ENCODE assay signal across 8 cellular contexts in the genomic region with DNA sequence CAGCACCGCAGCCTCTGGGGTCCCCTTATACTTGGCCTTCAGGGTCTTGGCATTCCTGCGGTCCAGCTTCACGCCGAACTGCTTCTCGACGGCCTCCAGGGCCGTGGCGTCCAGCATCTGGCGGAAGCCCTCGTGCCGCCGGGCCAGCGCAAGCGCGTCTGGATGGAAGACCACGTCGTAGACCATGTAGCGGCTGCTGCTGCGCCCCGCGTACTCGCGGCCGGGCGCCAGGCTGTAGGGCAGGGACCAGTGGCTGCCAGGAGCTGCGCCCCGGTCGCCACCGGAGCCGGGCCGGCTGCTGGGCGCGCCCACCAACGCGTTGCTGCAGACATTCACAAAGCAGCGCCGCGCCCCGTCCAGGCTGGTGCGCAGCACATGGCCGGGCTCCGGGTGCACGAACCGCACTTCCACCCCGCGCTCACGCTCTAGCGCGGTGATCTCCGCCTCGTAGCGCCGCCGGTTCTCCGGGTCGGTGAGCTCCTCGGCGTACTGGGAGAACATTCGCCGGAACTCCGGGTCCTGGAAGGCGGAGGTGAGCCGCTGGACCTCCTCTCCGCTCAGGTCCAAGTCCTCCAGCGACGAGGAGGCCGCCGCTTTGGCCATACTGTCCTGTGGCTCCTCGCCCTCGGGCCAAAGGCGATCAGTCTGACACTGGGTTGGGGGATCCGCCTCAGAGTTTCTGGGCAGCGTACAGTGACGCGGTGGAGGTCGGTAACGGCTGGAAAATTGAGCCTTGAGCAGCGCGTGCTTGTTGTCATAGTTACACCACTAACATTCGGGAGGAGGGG. TPM values are rescaled to one million over a fixed set of nuclear protein-coding genes. Genes with fewer than 3 reads are reported as not detected.
DNase-seq lines count a peak whose midpoint lies in the region; ATAC-seq and TF ChIP-seq lines count a peak whose summit lies in the region.

A gene with protein sequence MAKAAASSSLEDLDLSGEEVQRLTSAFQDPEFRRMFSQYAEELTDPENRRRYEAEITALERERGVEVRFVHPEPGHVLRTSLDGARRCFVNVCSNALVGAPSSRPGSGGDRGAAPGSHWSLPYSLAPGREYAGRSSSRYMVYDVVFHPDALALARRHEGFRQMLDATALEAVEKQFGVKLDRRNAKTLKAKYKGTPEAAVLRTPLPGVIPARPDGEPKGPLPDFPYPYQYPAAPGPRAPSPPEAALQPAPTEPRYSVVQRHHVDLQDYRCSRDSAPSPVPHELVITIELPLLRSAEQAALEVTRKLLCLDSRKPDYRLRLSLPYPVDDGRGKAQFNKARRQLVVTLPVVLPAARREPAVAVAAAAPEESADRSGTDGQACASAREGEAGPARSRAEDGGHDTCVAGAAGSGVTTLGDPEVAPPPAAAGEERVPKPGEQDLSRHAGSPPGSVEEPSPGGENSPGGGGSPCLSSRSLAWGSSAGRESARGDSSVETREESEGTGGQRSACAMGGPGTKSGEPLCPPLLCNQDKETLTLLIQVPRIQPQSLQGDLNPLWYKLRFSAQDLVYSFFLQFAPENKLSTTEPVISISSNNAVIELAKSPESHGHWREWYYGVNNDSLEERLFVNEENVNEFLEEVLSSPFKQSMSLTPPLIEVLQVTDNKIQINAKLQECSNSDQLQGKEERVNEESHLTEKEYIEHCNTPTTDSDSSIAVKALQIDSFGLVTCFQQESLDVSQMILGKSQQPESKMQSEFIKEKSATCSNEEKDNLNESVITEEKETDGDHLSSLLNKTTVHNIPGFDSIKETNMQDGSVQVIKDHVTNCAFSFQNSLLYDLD (minus strand): TSS at position 698 of the 788 bp plus-strand sequence. CDS start 95 bp downstream, at position 603.

- peak within 1 kb of the TSS; percentile 95 to 96 for H3K9ac ChIP-seq in duodenal mucosa (ENCODE audit: low read depth in 1 of 2, low read length in 2 of 2)

- no peaks in the 10 kb centered on the region for H3K27me3 Mint-ChIP-seq in activated CD4-positive, alpha-beta memory T cell treated with anti-CD3 and anti-CD28 coated beads, Interleukin-2, amount 10 ng/mL, durations not matched to agents 7 days and 5 days

- H3K4me3 ChIP-seq in duodenal mucosa (ENCODE audit: low read depth in 1 of 2, low read length in 2 of 2) (peak within 1 kb of the TSS; percentile 92 to 96), lung (peak within 1 kb of the TSS; percentile 86)

- H3K36me3 ChIP-seq in duodenal mucosa (ENCODE audit: control insufficient read depth in 1 of 2, insufficient read depth in 2 of 2, low read length in 2 of 2) (peaks cover 6 to 7% of the 10 kb centered on the region in 2 donors), lung (ENCODE audit: control insufficient read depth in 2 of 2, insufficient read depth in 2 of 2, low read length in 2 of 2) (peaks cover 0 to 3% of the 10 kb centered on the region in 2 donors)

- H3K4me3 Mint-ChIP-seq in activated CD4-positive, alpha-beta memory T cell treated with anti-CD3 and anti-CD28 coated beads, Interleukin-2, amount 10 ng/mL, durations not matched to agents 7 days and 5 days, result peak within 1 kb of the TSS; percentile 88

- H3K27me3 ChIP-seq in duodenal mucosa (ENCODE audit: control insufficient read depth in 1 of 2, insufficient read depth in 2 of 2, low read length in 2 of 2) (no peaks in the 10 kb centered on the region), lung (ENCODE audit: control insufficient read depth, insufficient read depth) (no peaks in the 10 kb centered on the region)

- H3K9me3 Mint-ChIP-seq in activated CD4-positive, alpha-beta memory T cell treated with anti-CD3 and anti-CD28 coated beads, Interleukin-2, amount 10 ng/mL, durations not matched to agents 7 days and 5 days, result no peaks in the 10 kb centered on the region

- no peaks in the 10 kb centered on the region for H3K9me3 ChIP-seq in duodenal mucosa (ENCODE audit: control insufficient read depth in 1 of 2, low read length in 2 of 2)
- no peaks in the 10 kb centered on the region for H3K9me3 ChIP-seq in lung (ENCODE audit: control insufficient read depth in 2 of 2, insufficient read depth in 1 of 2, low read length in 1 of 2)

- peaks cover 3 to 10% of the 10 kb centered on the region in 2 donors for H3K4me1 ChIP-seq in duodenal mucosa (ENCODE audit: control insufficient read depth in 1 of 2, insufficient read depth in 2 of 2, low read length in 2 of 2)
- peaks cover 6 to 7% of the 10 kb centered on the region in 2 donors for H3K4me1 ChIP-seq in lung (ENCODE audit: control insufficient read depth in 2 of 2, insufficient read depth in 2 of 2, low read length in 2 of 2)

- TF ChIP-seq CTCF in lung (IDR thresholded peaks at IDR 0.05; ENCODE audit: control extremely low read depth, extremely low read depth), result no peak

- ATAC-seq in GM19043 (IDR thresholded peaks at IDR 0.05; ENCODE audit: low read depth, unreplicated experiment) (peak; percentile 21), HG03354 (IDR thresholded peaks at IDR 0.05; ENCODE audit: poor library complexity, severe bottlenecking, unreplicated experiment) (peak; percentile 37), lung (ENCODE audit: insufficient read depth, low FRiP score) (peak; percentile 56)

- peaks cover 26% of the 10 kb centered on the region for H3K36me3 Mint-ChIP-seq in activated CD4-positive, alpha-beta memory T cell treated with anti-CD3 and anti-CD28 coated beads, Interleukin-2, amount 10 ng/mL, durations not matched to agents 7 days and 5 days (ENCODE audit: low read depth)

- CTCF ChIA-PET in activated CD4-positive, alpha-beta memory T cell treated with anti-CD3 and anti-CD28 coated beads, Interleukin-2, amount 10 ng/mL, durations not matched to agents 7 days and 5 days (lab: Charles Lee), result interaction anchor here (0.7 to 6.3 kb wide), 37 partner anchors 8 to 686 kb away, joined by 3 to 156 read pairs (median 5); a partner anchor contains a TSS

- DNase-seq in AG20443 (ENCODE audit: low spot score) (peak; percentile 76), NCI-H460 (ENCODE audit: extremely low read depth, low read depth) (peak; percentile 54), lung (ENCODE audit: low spot score) (peak; percentile 55)
- peak; percentile 69 for DNase-seq in activated CD4-positive, alpha-beta memory T cell treated with anti-CD3 and anti-CD28 coated beads, Interleukin-2, amount 10 ng/mL, durations not matched to agents 7 days and 5 days
- peak; percentile 48 for DNase-seq in stimulated activated CD8-positive, alpha-beta memory T cell treated with anti-CD3 and anti-CD28 coated beads, Interleukin-12 subunit alpha, Interleukin-12 subunit beta, amount 100 ng/mL, for 4 hours (ENCODE audit: low read depth)

- H3K27ac ChIP-seq in duodenal mucosa (ENCODE audit: low read depth, low read length) (peak within 1 kb of the TSS; percentile 98), lung (ENCODE audit: low read depth in 1 of 2, low read length in 1 of 2) (peak within 1 kb of the TSS; percentile 86 to 98)

- WGBS in lung, 2 donors, result 1% methylated on average over 67 to 80 of the region's 80 CpGs

- POLR2A ChIA-PET in activated CD4-positive, alpha-beta memory T cell treated with anti-CD3 and anti-CD28 coated beads, Interleukin-2, amount 10 ng/mL, durations not matched to agents 7 days and 5 days (lab: Charles Lee), result interaction anchor here (0.6 to 8.6 kb wide), 35 partner anchors 7 to 889 kb away, joined by 3 to 293 read pairs (median 4); a partner anchor contains a TSS

- H3K4me1 Mint-ChIP-seq in activated CD4-positive, alpha-beta memory T cell treated with anti-CD3 and anti-CD28 coated beads, Interleukin-2, amount 10 ng/mL, durations not matched to agents 7 days and 5 days, result peaks cover 41% of the 10 kb centered on the region

- H3K27ac Mint-ChIP-seq in activated CD4-positive, alpha-beta memory T cell treated with anti-CD3 and anti-CD28 coated beads, Interleukin-2, amount 10 ng/mL, durations not matched to agents 7 days and 5 days, result peak within 1 kb of the TSS; percentile 93

RNA-seq across cellular contexts. Expression of the gene that starts here (rescaled TPM):
- 15.9 and 16.2 TPM in 2 replicates for total RNA-seq in NCI-H460 (2014; rRNA removed; shearing (Covaris generic))
- polyA plus RNA-seq in NCI-H460 (2014; cell fraction: nucleus; rRNA removed), result 15.1 and 15.5 TPM in 2 replicates
- total RNA-seq in activated CD4-positive, alpha-beta memory T cell treated with anti-CD3 and anti-CD28 coated beads, Interleukin-2, amount 10 ng/mL, durations not matched to agents 7 days and 5 days, result 1 to 10 TPM; 7.4 to 7.5 TPM
- total RNA-seq in lung, result 10 to 100 TPM; 11.7 to 12.3 TPM
- polyA plus RNA-seq in lung, result 1 to 10 TPM; 4.4 to 8.2 TPM

Comparison
In these comparisons a context has a peak if more than half of its experiments do, and no peak if none do; other contexts are left out.
1. Peak in every context shown above with its lines: DNase-seq, ATAC-seq, H3K4me3 ChIP-seq and H3K27ac ChIP-seq.